In the genomic region with DNA sequence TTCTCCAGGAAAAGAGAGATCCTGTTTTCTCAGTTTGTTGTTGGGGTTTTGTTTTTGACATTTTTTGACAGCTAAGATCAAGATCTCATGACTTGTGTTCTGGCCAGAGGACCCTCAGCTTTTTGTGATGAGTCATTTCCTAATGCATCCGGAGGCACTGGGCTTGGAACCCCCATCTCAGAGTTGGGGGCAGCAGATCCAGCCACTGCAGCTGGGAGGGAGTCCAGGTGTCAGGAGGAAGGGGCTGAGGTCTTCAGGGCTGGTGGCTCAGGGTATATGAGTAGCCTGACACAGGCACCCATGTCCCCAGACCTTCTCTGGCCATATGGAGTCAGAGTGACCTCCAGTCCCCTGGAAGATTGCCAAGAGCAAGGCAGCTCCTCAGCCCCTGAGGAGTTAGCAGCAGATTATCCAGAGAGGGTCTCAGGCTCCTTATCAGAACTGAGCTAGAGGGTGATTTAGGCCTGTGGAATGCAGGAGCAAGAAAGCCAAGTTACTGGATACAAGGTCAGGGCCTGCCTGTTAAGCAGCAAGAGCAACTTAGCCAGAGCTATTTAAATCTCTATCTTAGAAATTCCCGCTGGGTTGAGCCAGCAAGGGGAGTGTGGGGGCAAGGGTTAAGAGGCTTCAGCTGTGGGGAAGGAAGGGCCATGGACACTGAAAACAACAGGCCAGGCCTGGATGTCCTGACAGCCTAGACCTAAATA, we compare ENCODE assay signal across 1 cellular context.
TF ChIP-seq lines count a peak whose summit lies in the region.

No MANE protein-coding gene starts in this region.

TF ChIP-seq in SK-N-SH, 30 proteins besides CTCF, POLR2A, EP300 and RAD21 (continued from another document):
- TF ChIP-seq, protein P1, sequence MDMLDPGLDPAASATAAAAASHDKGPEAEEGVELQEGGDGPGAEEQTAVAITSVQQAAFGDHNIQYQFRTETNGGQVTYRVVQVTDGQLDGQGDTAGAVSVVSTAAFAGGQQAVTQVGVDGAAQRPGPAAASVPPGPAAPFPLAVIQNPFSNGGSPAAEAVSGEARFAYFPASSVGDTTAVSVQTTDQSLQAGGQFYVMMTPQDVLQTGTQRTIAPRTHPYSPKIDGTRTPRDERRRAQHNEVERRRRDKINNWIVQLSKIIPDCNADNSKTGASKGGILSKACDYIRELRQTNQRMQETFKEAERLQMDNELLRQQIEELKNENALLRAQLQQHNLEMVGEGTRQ (IDR thresholded peaks at IDR 0.05; ENCODE audit: borderline replicate concordance, low read depth, low read length): no peak
- TF ChIP-seq SIN3A (IDR thresholded peaks at IDR 0.05; ENCODE audit: borderline replicate concordance, low read depth, low read length) (no peak), FOSL2 (IDR thresholded peaks at IDR 0.05; ENCODE audit: borderline replicate concordance, low read depth) (peak; percentile 63), EZH2phosphoT487 (IDR thresholded peaks at IDR 0.05; ENCODE audit: borderline replicate concordance, low read depth) (no peak), POLR2AphosphoS5 (IDR thresholded peaks at IDR 0.05; ENCODE audit: low read depth, low read length) (no peak; the same call in 1 of the 2 replicates), RXRA (IDR thresholded peaks at IDR 0.05; ENCODE audit: borderline replicate concordance, low read depth) (peak; percentile 71; the same call in 1 of the 2 replicates), NRF1 (IDR thresholded peaks at IDR 0.05; ENCODE audit: low read depth, low read length) (no peak), RFX5 (IDR thresholded peaks at IDR 0.05; ENCODE audit: low read length) (no peak), FOXM1 (IDR thresholded peaks at IDR 0.05; ENCODE audit: low read depth) (no peak), CHD2 (IDR thresholded peaks at IDR 0.05; ENCODE audit: low read length, partially characterized antibody) (no peak), ELF1 (IDR thresholded peaks at IDR 0.05) (no peak), NFIC (IDR thresholded peaks at IDR 0.05; ENCODE audit: borderline replicate concordance) (peak; percentile 53), YY1 (IDR thresholded peaks at IDR 0.05; ENCODE audit: low read depth) (no peak), MXI1 (IDR thresholded peaks at IDR 0.05; ENCODE audit: low read depth, low read length) (peak; percentile 53; the same call in 1 of the 2 replicates), SMC3 (IDR thresholded peaks at IDR 0.05; ENCODE audit: low read depth, low read length) (no peak), GABPA (IDR thresholded peaks at IDR 0.05; ENCODE audit: low read depth) (no peak), TCF12 (IDR thresholded peaks at IDR 0.05) (no peak; the same call in none of the 2 replicates)
- TF ChIP-seq, protein P2, sequence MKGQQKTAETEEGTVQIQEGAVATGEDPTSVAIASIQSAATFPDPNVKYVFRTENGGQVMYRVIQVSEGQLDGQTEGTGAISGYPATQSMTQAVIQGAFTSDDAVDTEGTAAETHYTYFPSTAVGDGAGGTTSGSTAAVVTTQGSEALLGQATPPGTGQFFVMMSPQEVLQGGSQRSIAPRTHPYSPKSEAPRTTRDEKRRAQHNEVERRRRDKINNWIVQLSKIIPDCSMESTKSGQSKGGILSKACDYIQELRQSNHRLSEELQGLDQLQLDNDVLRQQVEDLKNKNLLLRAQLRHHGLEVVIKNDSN (IDR thresholded peaks at IDR 0.05; ENCODE audit: borderline replicate concordance, low read depth): no peak
- TF ChIP-seq, protein P3, sequence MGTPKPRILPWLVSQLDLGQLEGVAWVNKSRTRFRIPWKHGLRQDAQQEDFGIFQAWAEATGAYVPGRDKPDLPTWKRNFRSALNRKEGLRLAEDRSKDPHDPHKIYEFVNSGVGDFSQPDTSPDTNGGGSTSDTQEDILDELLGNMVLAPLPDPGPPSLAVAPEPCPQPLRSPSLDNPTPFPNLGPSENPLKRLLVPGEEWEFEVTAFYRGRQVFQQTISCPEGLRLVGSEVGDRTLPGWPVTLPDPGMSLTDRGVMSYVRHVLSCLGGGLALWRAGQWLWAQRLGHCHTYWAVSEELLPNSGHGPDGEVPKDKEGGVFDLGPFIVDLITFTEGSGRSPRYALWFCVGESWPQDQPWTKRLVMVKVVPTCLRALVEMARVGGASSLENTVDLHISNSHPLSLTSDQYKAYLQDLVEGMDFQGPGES (IDR thresholded peaks at IDR 0.05; ENCODE audit: low read depth, low read length): no peak
TF ChIP-seq in SK-N-SH: peak in this region for 8.
